Comparison of ENCODE assay signal across 14 cellular contexts in genomic region chr22:20026996-20027601, GRCh38.
"Had no signal": no experiment of that assay in that cellular context is flagged by ENCODE, and none has a peak within 500 bp of the region (broad histone marks: within the 10 kb centered on the region; RNA-seq: fewer than 3 reads in every experiment).

No MANE protein-coding gene starts in this region.

- H3K27me3 ChIP-seq: brain microvascular endothelial cell, heart left ventricle, transverse colon had no signal

- FAIRE-seq: frontal cortex had no signal

- H3K9me3 ChIP-seq: heart left ventricle, mucosa of descending colon, transverse colon had no signal

- ATAC-seq: heart left ventricle; mucosa of descending colon; naive thymus-derived CD4-positive, alpha-beta T cell had no signal

- DNase-seq: activated CD4-positive, alpha-beta T cell treated with anti-CD3 and anti-CD28 coated beads, Interleukin-2, amount 10 ng/mL, durations not matched to agents 24 days and 14 days; activated CD4-positive, CD25-positive, alpha-beta regulatory T cell; activated CD8-positive, alpha-beta memory T cell treated with anti-CD3 and anti-CD28 coated beads, Interleukin-2, amount 50 U/mL, for 48 hours; brain microvascular endothelial cell; cerebellar nuclear complex; naive thymus-derived CD4-positive, alpha-beta T cell; retina; stimulated activated naive CD4-positive, alpha-beta T cell treated with Interleukin-2 at 50 U/mL for 16 hours; transverse colon had no signal

- H3K4me3 ChIP-seq: heart left ventricle, mucosa of descending colon, transverse colon had no signal

- H3K27ac ChIP-seq: brain microvascular endothelial cell, epithelial cell of prostate, parathyroid adenoma, transverse colon had no signal

- H3K36me3 ChIP-seq: transverse colon had no signal

- H3K4me1 ChIP-seq: parathyroid adenoma had no signal

- H3K9ac ChIP-seq: parathyroid adenoma had no signal
